10 cellular contexts compared by ENCODE assay signal in the genomic region with DNA sequence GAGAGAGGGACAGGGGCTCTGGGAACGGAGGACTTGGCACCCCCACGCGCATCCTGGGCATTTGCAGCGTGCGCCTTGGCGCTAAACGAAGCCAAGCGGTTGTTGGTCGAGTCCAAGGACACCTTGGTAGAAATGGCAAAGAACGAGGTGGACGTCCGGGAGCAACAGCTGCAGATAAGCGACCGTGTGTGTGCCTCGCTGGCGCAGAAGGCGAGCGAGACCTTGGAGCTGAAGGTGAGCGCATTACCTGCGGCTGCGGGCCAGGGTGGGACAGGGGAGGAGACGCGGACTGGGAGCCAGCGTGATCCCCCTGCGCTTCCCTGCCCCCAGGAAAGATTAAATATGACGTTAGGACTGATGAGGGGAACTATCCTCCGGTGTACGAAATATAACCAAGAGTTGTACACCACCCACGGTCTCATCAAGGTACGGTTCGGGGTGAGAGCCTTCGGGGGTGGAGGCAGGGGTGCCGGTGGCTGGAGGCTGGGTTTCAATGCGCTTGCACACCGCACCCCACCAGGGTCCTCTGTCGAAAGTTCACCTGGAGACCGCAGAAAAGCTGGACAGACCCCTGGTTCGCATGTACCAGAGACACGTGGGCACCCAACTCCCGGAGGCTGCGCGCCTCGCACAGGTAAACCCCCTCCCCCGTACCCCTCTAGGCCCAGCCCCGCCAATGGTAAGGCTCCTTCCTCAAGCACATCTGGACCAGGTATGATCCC. TPM values are rescaled to one million over a fixed set of nuclear protein-coding genes. Genes with fewer than 3 reads are reported as not detected.
"Had no signal": no experiment of that assay in that cellular context is flagged by ENCODE, and none has a peak within 500 bp of the region (broad histone marks: within the 10 kb centered on the region; RNA-seq: fewer than 3 reads in every experiment).

No MANE protein-coding gene starts in this region.

- FAIRE-seq: HepG2 had no signal

- H3K4me3 Mint-ChIP-seq: H9, IgD-negative memory B cell had no signal

- H3K9ac ChIP-seq: GM23248 had no signal

- H3K4me1 Mint-ChIP-seq: H9 had no signal

- H3K36me3 Mint-ChIP-seq: IgD-negative memory B cell had no signal

- DNase-seq: GM23248, GOT3, H9, HCEC 1CT, KBM-7 had no signal

- ATAC-seq: HepG2 had no signal

- H3K4me3 ChIP-seq: GM23248 had no signal

- H3K27ac ChIP-seq: GM23248, HL-60 had no signal

- H3K27ac Mint-ChIP-seq: H9, IgD-negative memory B cell had no signal

RNA-seq across cellular contexts. Expression of a gene that starts 27.8 kb away (rescaled TPM):
- total RNA-seq: GM23248, H4, H9, HepG2 had no signal
- polyA plus RNA-seq: GM23248, HepG2, IgD-negative memory B cell had no signal

RNA-seq across cellular contexts. Expression of a gene that starts 41.8 kb away (rescaled TPM):
- total RNA-seq: GM23248, HepG2, HT1080 had no signal
- polyA plus RNA-seq: GM23248, HepG2, IgD-negative memory B cell had no signal
